Comparison of ENCODE assay signal across 16 cellular contexts in the genomic region with DNA sequence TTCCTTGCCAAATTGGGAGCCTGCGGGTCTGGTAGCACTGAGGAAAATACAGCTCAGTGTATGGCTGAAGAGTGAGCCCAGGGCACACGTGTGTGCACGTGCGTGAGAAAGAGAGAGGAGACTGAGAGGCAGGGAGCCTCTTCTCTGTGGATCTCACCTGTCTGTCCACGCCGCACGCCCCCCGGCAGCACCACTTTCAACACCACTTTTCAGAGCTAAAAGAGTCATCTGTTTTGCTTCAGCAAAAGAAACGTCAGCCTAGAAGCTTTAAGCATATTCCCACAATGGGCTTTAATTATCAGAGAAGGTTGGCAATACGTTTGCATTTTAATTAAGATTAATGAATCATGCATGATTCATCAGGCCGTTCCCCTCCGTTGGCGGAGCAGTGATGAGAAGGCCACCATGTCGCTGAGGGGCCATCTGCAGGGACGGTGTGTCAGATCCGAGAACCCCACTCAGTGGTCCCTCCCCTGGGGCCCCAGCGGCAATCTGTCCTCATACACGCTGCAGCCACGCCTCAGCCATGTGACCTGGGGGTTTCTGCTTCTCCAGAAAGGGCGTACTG. TPM values are rescaled to one million over a fixed set of nuclear protein-coding genes. Genes with fewer than 3 reads are reported as not detected.
DNase-seq lines count a peak whose midpoint lies in the region; ATAC-seq and TF ChIP-seq lines count a peak whose summit lies in the region.
"Had no signal": no experiment of that assay in that cellular context is flagged by ENCODE, and none has a peak within 500 bp of the region (broad histone marks: within the 10 kb centered on the region; RNA-seq: fewer than 3 reads in every experiment).

No MANE protein-coding gene starts in this region.

- no peaks in the 10 kb centered on the region for H3K9me2 ChIP-seq in SK-N-SH

- CTCF ChIA-PET in SK-N-SH (lab: Yijun Ruan, JAX) (interaction anchor here (0.7 to 1.5 kb wide), 2 partner anchors 100 to 266 kb away, joined by 3 to 5 read pairs; no protein-coding TSS in a partner anchor), GM10248 (lab: Yijun Ruan, JAX) (no interaction called here)

- no peaks in the 10 kb centered on the region for H3K79me2 ChIP-seq in SK-N-SH (ENCODE audit: insufficient read depth)

- H3K27me3 ChIP-seq in SK-N-SH (ENCODE audit: insufficient read depth) (no peaks in the 10 kb centered on the region), vagina (no peaks in the 10 kb centered on the region)

- H3K4me3 ChIP-seq in SK-N-SH (ENCODE audit: low read depth in 2 of 2, low read length in 1 of 2) (no peak overlapping the region), fibroblast of mammary gland (ENCODE audit: control insufficient read depth, low read depth, low read length) (no peak overlapping the region), vagina (no peak overlapping the region)
- H3K4me3 ChIP-seq: left ventricle myocardium inferior had no signal

- H3K4me1 ChIP-seq in SK-N-SH (ENCODE audit: control insufficient read depth in 1 of 2, insufficient read depth in 2 of 2, low read depth in 1 of 2, low read length in 1 of 2): peaks cover 8 to 50% of the 10 kb centered on the region in 2 experiments; a peak in 2 of 4 replicates
- peaks cover 32% of the 10 kb centered on the region for H3K4me1 ChIP-seq in vagina

- no peak for TF ChIP-seq POLR2A in vagina (IDR thresholded peaks at IDR 0.05)

- intact Hi-C loops in Right ventricle myocardium inferior (cut with DNase I) (no loop called here), Right ventricle myocardium superior (cut with DNase I) (no loop called here), vagina (cut with DNase I) (no loop called here)

- no peaks in the 10 kb centered on the region for H4K20me1 ChIP-seq in SK-N-SH (ENCODE audit: insufficient read depth)

- ATAC-seq in Right ventricle myocardium inferior: no peak
- no peak for ATAC-seq in Right ventricle myocardium superior (ENCODE audit: poor library complexity)
- ATAC-seq in GM19023 (IDR thresholded peaks at IDR 0.05; ENCODE audit: unreplicated experiment): no peak
- ATAC-seq: activated CD4-positive, alpha-beta T cell treated with anti-CD3 and anti-CD28 coated beads for 36 hours; HCT116 had no signal

- H3K36me3 ChIP-seq in SK-N-SH (replicated peaks in 1 of 2; ENCODE audit: control insufficient read depth in 1 of 2, insufficient read depth in 2 of 2, low read length in 1 of 2): no peaks in the 10 kb centered on the region
- no peaks in the 10 kb centered on the region for H3K36me3 ChIP-seq in vagina
- H3K36me3 ChIP-seq: left ventricle myocardium inferior had no signal

- H2AFZ ChIP-seq in SK-N-SH (ENCODE audit: low read depth): no peak overlapping the region

- no peaks in the 10 kb centered on the region for H3F3A ChIP-seq in SK-N-SH (replicated peaks; ENCODE audit: insufficient read depth)

- no peak for TF ChIP-seq CTCF in SK-N-SH (IDR thresholded peaks at IDR 0.05)
- no peak for TF ChIP-seq CTCF in fibroblast of mammary gland (conservative IDR thresholded peaks at IDR 0.05; ENCODE audit: control insufficient read depth, insufficient read depth, low read depth, low read length)
- no peak for TF ChIP-seq CTCF in vagina (IDR thresholded peaks at IDR 0.05)
- no peak for TF ChIP-seq CTCF in GM10248 (IDR thresholded peaks at IDR 0.05; ENCODE audit: control extremely low read depth, extremely low read depth, low read depth, missing control alignments)

- H3K27ac ChIP-seq in SK-N-SH (ENCODE audit: low read depth in 2 of 2, low read length in 1 of 2): peak overlapping the region in 1 of 2 experiments; percentile 44; a peak in 1 of 4 replicates
- peak overlapping the region; percentile 39 for H3K27ac ChIP-seq in vagina
- H3K27ac ChIP-seq: left ventricle myocardium inferior had no signal

- H3K9ac ChIP-seq in SK-N-SH: no peak overlapping the region

- TF ChIP-seq RAD21 in SK-N-SH (IDR thresholded peaks at IDR 0.05; ENCODE audit: low read length): no peak

- no peak for TF ChIP-seq EP300 in SK-N-SH (IDR thresholded peaks at IDR 0.05; ENCODE audit: borderline replicate concordance in 1 of 2, low read depth in 1 of 2, low read length in 1 of 2)

- POLR2A ChIA-PET in SK-N-SH (lab: Yijun Ruan, JAX): no interaction called here
- POLR2A ChIA-PET in GM10248 (lab: Yijun Ruan, JAX): no interaction called here

- H3K4me2 ChIP-seq in SK-N-SH: no peak overlapping the region

- 50% methylated on average over 18 of the region's 20 CpGs for WGBS in SK-N-SH (ENCODE audit: low lambda C conversion rate)

- DNase-seq in Right ventricle myocardium inferior (ENCODE audit: missing footprints) (peak; percentile 51), Right ventricle myocardium superior (no peak), SK-N-SH (no peak), fibroblast of mammary gland (ENCODE audit: low read depth) (peak; percentile 64), vagina (ENCODE audit: extremely low spot score in 2 of 2) (no peak), GF-D8 (lab: John Stamatoyannopoulos, UW) (no peak), GM10248 (ENCODE audit: extremely low spot score) (no peak)
- DNase-seq: activated CD4-positive, alpha-beta T cell treated with anti-CD3 and anti-CD28 coated beads for 36 hours; aorta; left ventricle myocardium inferior; NCI-H1092 treated with DMSO at 0.1 percent for 48 hours; NCI-H748 treated with DMSO at 0.1 percent for 48 hours; stimulated activated CD4-positive, alpha-beta T cell treated with anti-CD3 and anti-CD28 coated beads, Interleukin-12 subunit alpha, Interleukin-12 subunit beta, amount 100 ng/mL, for 4 hours; SW 1271 had no signal

- H3K9me3 ChIP-seq in SK-N-SH (no peaks in the 10 kb centered on the region), vagina (no peaks in the 10 kb centered on the region)
- H3K9me3 ChIP-seq: left ventricle myocardium inferior had no signal

TF ChIP-seq in SK-N-SH, 30 proteins besides CTCF, POLR2A, EP300 and RAD21:
- TF ChIP-seq FOSL2 (IDR thresholded peaks at IDR 0.05; ENCODE audit: borderline replicate concordance, low read depth) (0 out of 2 replicates have a peak, but pooled peaks have one; percentile 5), ZBTB33 (IDR thresholded peaks at IDR 0.05; ENCODE audit: borderline replicate concordance, low read depth) (no peak)

RNA-seq across cellular contexts. Expression of gene SIK1, which starts 56.8 kb away (rescaled TPM):
- total RNA-seq in Right ventricle myocardium inferior (4.6 TPM), Right ventricle myocardium superior (7.7 TPM), vagina (93.5 TPM)
- 3.8 and 6.6 TPM in 2 replicates for polyA plus RNA-seq in SK-N-SH (2012; rRNA removed)
- 1.3 and 4.8 TPM in 2 replicates for polyA plus RNA-seq in SK-N-SH (2012; cell fraction: cytosol; rRNA removed)
- polyA plus RNA-seq in SK-N-SH (2012; cell fraction: nucleus; rRNA removed): 14.3 and 30.2 TPM in 2 replicates

Comparison
In these comparisons a context has a peak if more than half of its experiments do, and no peak if none do; other contexts are left out.
1. DNase-seq: peak in Right ventricle myocardium inferior (single experiment) and fibroblast of mammary gland (single experiment); none in Right ventricle myocardium superior (single experiment), SK-N-SH (single experiment), vagina (0 of 2), GF-D8 (single experiment) and GM10248 (single experiment).
2. RNA of gene SIK1, which starts 56.8 kb away (total RNA-seq): 93.5 TPM in vagina (single experiment); 7.7 TPM in Right ventricle myocardium superior (single experiment) and 4.6 TPM in Right ventricle myocardium inferior (single experiment); every median in the first group is over 10 times any median in the second.